27 cellular contexts compared by ENCODE assay signal in genomic region chr2:204695506-204695905, GRCh38.
DNase-seq lines count a peak whose midpoint lies in the region; ATAC-seq, FAIRE-seq and TF ChIP-seq lines count a peak whose summit lies in the region.
"Had no signal": no experiment of that assay in that cellular context is flagged by ENCODE, and none has a peak within 500 bp of the region (broad histone marks: within the 10 kb centered on the region; RNA-seq: fewer than 3 reads in every experiment).

No MANE protein-coding gene starts in this region.

- no TSS peak for BruUV-seq in Caco-2 (replicated peaks; lab: Mats Ljungman, UMichigan)
- BruUV-seq in A673 (replicated peaks; lab: Mats Ljungman, UMichigan): no TSS peak

- H3K4me3 Mint-ChIP-seq in Caco-2 (ENCODE audit: unreplicated experiment) (no peak overlapping the region), astrocyte (ENCODE audit: unreplicated experiment) (no peak overlapping the region)
- H3K4me3 Mint-ChIP-seq: activated CD4-positive, alpha-beta memory T cell treated with anti-CD3 and anti-CD28 coated beads for 36 hours; central memory CD8-positive, alpha-beta T cell; IgD-negative memory B cell; naive B cell; stimulated activated memory B cell treated with anti-CD40 and anti-IgM and Interleukin-4, amounts not matched to agents 10 μg/mL and 1 μg/mL and 100 μg/mL, for 72 hours had no signal

- H3K27ac Mint-ChIP-seq in Caco-2 (ENCODE audit: unreplicated experiment): peak overlapping the region; percentile 29
- H3K27ac Mint-ChIP-seq in astrocyte (ENCODE audit: unreplicated experiment): no peak overlapping the region
- H3K27ac Mint-ChIP-seq: activated CD4-positive, alpha-beta memory T cell treated with anti-CD3 and anti-CD28 coated beads for 36 hours; IgD-negative memory B cell; naive B cell; stimulated activated memory B cell treated with anti-CD40 and anti-IgM and Interleukin-4, amounts not matched to agents 10 μg/mL and 1 μg/mL and 100 μg/mL, for 72 hours had no signal

- no peak overlapping the region for H3K4me3 ChIP-seq in Caco-2 (ENCODE audit: low read depth, low read length)
- H3K4me3 ChIP-seq in astrocyte (ENCODE audit: insufficient read depth, low read depth, low read length): no peak overlapping the region
- H3K4me3 ChIP-seq in rectal smooth muscle tissue (ENCODE audit: low read length): no peak overlapping the region
- no peak overlapping the region for H3K4me3 ChIP-seq in A673 (ENCODE audit: low read depth, low read length, poor library complexity, severe bottlenecking)
- H3K4me3 ChIP-seq: adrenal gland, MG63, pancreas, testis had no signal

- POLR2A ChIA-PET in Caco-2 (lab: Charles Lee) (no interaction called here), A673 (lab: Charles Lee; ENCODE audit: low non-redundant PET) (no interaction called here)

- intact Hi-C loops in Caco-2 (cut with micrococcal nuclease; ENCODE audit: unreplicated experiment) (no loop called here), A673 (cut with micrococcal nuclease; ENCODE audit: unreplicated experiment) (loop anchor here (10.0 kb wide), 1 partner anchor 671 kb away; no protein-coding TSS in a partner anchor)

- H3K9ac ChIP-seq in astrocyte (ENCODE audit: low read length): no peak overlapping the region
- H3K9ac ChIP-seq in rectal smooth muscle tissue (ENCODE audit: low read length): no peak overlapping the region

- H3K4me1 ChIP-seq in Caco-2: 0 out of 2 replicates have a peak, but pooled peaks cover 10% of the 10 kb centered on the region
- H3K4me1 ChIP-seq in astrocyte (ENCODE audit: insufficient read depth, low read length): no peaks in the 10 kb centered on the region
- H3K4me1 ChIP-seq in rectal smooth muscle tissue (ENCODE audit: control insufficient read depth, insufficient read depth, low read length): peaks cover 4% of the 10 kb centered on the region
- H3K4me1 ChIP-seq in A673 (ENCODE audit: insufficient read depth, low read length, poor library complexity, severe bottlenecking): no peaks in the 10 kb centered on the region
- H3K4me1 ChIP-seq: testis had no signal

- H3K9me3 Mint-ChIP-seq in Caco-2 (ENCODE audit: unreplicated experiment) (no peaks in the 10 kb centered on the region), astrocyte (ENCODE audit: unreplicated experiment) (no peaks in the 10 kb centered on the region)
- H3K9me3 Mint-ChIP-seq: activated CD4-positive, alpha-beta memory T cell treated with anti-CD3 and anti-CD28 coated beads for 36 hours; central memory CD8-positive, alpha-beta T cell; naive B cell; stimulated activated memory B cell treated with anti-CD40 and anti-IgM and Interleukin-4, amounts not matched to agents 10 μg/mL and 1 μg/mL and 100 μg/mL, for 72 hours had no signal

- 0 out of 2 replicates have a peak, but pooled peaks cover 1% of the 10 kb centered on the region for H3K36me3 ChIP-seq in Caco-2 (ENCODE audit: control insufficient read depth, insufficient read depth, low read length)
- no peaks in the 10 kb centered on the region for H3K36me3 ChIP-seq in astrocyte (ENCODE audit: insufficient read depth, low read length)
- no peaks in the 10 kb centered on the region for H3K36me3 ChIP-seq in rectal smooth muscle tissue (ENCODE audit: control insufficient read depth, insufficient read depth, low read length)
- H3K36me3 ChIP-seq in A673 (ENCODE audit: insufficient read depth, low read length, poor library complexity, severe bottlenecking): no peaks in the 10 kb centered on the region
- H3K36me3 ChIP-seq: adrenal gland, pancreas had no signal

- no peak for TF ChIP-seq CTCF in Caco-2 (IDR thresholded peaks at IDR 0.05; ENCODE audit: insufficient read depth in 1 of 2, low read depth in 1 of 2, low read length in 1 of 2, severe bottlenecking in 1 of 2, unreplicated experiment in 1 of 2)
- TF ChIP-seq CTCF in astrocyte (IDR thresholded peaks at IDR 0.05; ENCODE audit: insufficient read depth, low read depth, low read length): no peak
- TF ChIP-seq CTCF in A673 (conservative IDR thresholded peaks at IDR 0.05; ENCODE audit: low read depth, low read length): no peak

- H3K36me3 Mint-ChIP-seq in Caco-2 (ENCODE audit: insufficient read depth, unreplicated experiment) (peaks cover 26% of the 10 kb centered on the region), astrocyte (ENCODE audit: low read depth, unreplicated experiment) (no peaks in the 10 kb centered on the region)
- H3K36me3 Mint-ChIP-seq: activated CD4-positive, alpha-beta memory T cell treated with anti-CD3 and anti-CD28 coated beads for 36 hours; IgD-negative memory B cell; naive B cell; stimulated activated memory B cell treated with anti-CD40 and anti-IgM and Interleukin-4, amounts not matched to agents 10 μg/mL and 1 μg/mL and 100 μg/mL, for 72 hours had no signal

- H2AFZ ChIP-seq in astrocyte (ENCODE audit: low read depth, low read length): no peak overlapping the region

- H3K79me2 ChIP-seq in astrocyte (ENCODE audit: insufficient read depth, low read length): no peaks in the 10 kb centered on the region

- DNase-seq in Caco-2: no peak
- DNase-seq in astrocyte (ENCODE audit: low read depth): peak; percentile 77
- DNase-seq in hepatic stellate cell (ENCODE audit: low spot score): peak; percentile 7
- DNase-seq in A673 (ENCODE audit: low spot score): no peak
- DNase-seq: activated CD4-positive, alpha-beta memory T cell treated with anti-CD3 and anti-CD28 coated beads for 36 hours; activated CD4-positive, CD25-positive, alpha-beta regulatory T cell; activated gamma-delta T cell treated with Interleukin-2 at 50 U/mL for 16 hours; adrenal gland; DMS79 treated with DMSO at 0.1 percent for 48 hours; effector CD4-positive, alpha-beta T cell; head of caudate nucleus; MG63; naive B cell; NCI-H1436; NCI-H2171 treated with DMSO at 0.1 percent for 48 hours; NCI-H69; pancreas; testis had no signal

- H3K4me2 ChIP-seq in astrocyte (ENCODE audit: low read length): no peak overlapping the region

- H4K20me1 ChIP-seq in astrocyte (ENCODE audit: insufficient read depth, low read length): no peaks in the 10 kb centered on the region

- H3K9me3 ChIP-seq in Caco-2 (no peaks in the 10 kb centered on the region), astrocyte (ENCODE audit: insufficient read depth, low read depth, low read length) (no peaks in the 10 kb centered on the region), A673 (ENCODE audit: low read depth, low read length, poor library complexity, severe bottlenecking) (no peaks in the 10 kb centered on the region)
- H3K9me3 ChIP-seq: adrenal gland, MG63, pancreas, testis had no signal

- H3K27me3 ChIP-seq in Caco-2 (replicated peaks; ENCODE audit: control insufficient read depth, insufficient read depth, low read length): no peaks in the 10 kb centered on the region
- no peaks in the 10 kb centered on the region for H3K27me3 ChIP-seq in astrocyte (ENCODE audit: insufficient read depth, low read length)
- H3K27me3 ChIP-seq in rectal smooth muscle tissue (ENCODE audit: control insufficient read depth, insufficient read depth, low read length): no peaks in the 10 kb centered on the region
- no peaks in the 10 kb centered on the region for H3K27me3 ChIP-seq in A673 (replicated peaks; ENCODE audit: insufficient read depth, low read depth, low read length, poor library complexity)
- H3K27me3 ChIP-seq: adrenal gland, MG63, pancreas, testis had no signal

- no peak for FAIRE-seq in astrocyte (lab: Jason Lieb, UNC)
- FAIRE-seq: pancreas had no signal

- ATAC-seq in HG02981 (IDR thresholded peaks at IDR 0.05; ENCODE audit: unreplicated experiment) (no peak), HG02678 (IDR thresholded peaks at IDR 0.05; ENCODE audit: unreplicated experiment) (no peak)
- ATAC-seq: esophagus mucosa; pancreas; sciatic nerve; stimulated activated memory B cell treated with anti-CD40 and anti-IgM and Interleukin-4, amounts not matched to agents 10 μg/mL and 1 μg/mL and 100 μg/mL, for 72 hours had no signal

- H3K27me3 Mint-ChIP-seq in Caco-2 (ENCODE audit: insufficient read depth, unreplicated experiment) (no peaks in the 10 kb centered on the region), astrocyte (ENCODE audit: low read depth, unreplicated experiment) (no peaks in the 10 kb centered on the region)
- H3K27me3 Mint-ChIP-seq: activated CD4-positive, alpha-beta memory T cell treated with anti-CD3 and anti-CD28 coated beads for 36 hours; central memory CD8-positive, alpha-beta T cell; IgD-negative memory B cell; stimulated activated memory B cell treated with anti-CD40 and anti-IgM and Interleukin-4, amounts not matched to agents 10 μg/mL and 1 μg/mL and 100 μg/mL, for 72 hours had no signal

- CTCF ChIA-PET in Caco-2 (lab: Charles Lee) (no interaction called here), A673 (lab: Charles Lee) (no interaction called here)

- H3K27ac ChIP-seq in astrocyte (ENCODE audit: low read depth, low read length) (no peak overlapping the region), rectal smooth muscle tissue (ENCODE audit: low read depth, low read length) (peak overlapping the region; percentile 44), A673 (ENCODE audit: low read depth, low read length, poor library complexity, severe bottlenecking) (no peak overlapping the region)
- H3K27ac ChIP-seq: adrenal gland, HL-60, pancreas, testis had no signal

- H3K4me1 Mint-ChIP-seq in Caco-2 (ENCODE audit: low read depth, unreplicated experiment) (peaks cover 22% of the 10 kb centered on the region), astrocyte (ENCODE audit: low read depth, unreplicated experiment) (peaks cover 11% of the 10 kb centered on the region)
- H3K4me1 Mint-ChIP-seq: central memory CD8-positive, alpha-beta T cell; IgD-negative memory B cell; naive B cell; stimulated activated memory B cell treated with anti-CD40 and anti-IgM and Interleukin-4, amounts not matched to agents 10 μg/mL and 1 μg/mL and 100 μg/mL, for 72 hours had no signal

Comparison
In these comparisons a context has a peak if more than half of its experiments do, and no peak if none do; other contexts are left out.
1. DNase-seq: peak in astrocyte (single experiment) and hepatic stellate cell (single experiment); none in Caco-2 (0 of 2) and A673 (single experiment).